36 cellular contexts compared by ENCODE assay signal in genomic region chr7:93399642-93400041, GRCh38.
"Had no signal": no experiment of that assay in that cellular context is flagged by ENCODE, and none has a peak within 500 bp of the region (broad histone marks: within the 10 kb centered on the region; RNA-seq: fewer than 3 reads in every experiment).

No MANE protein-coding gene starts in this region.

- H3K27me3 ChIP-seq: body of pancreas, breast epithelium had no signal

- FAIRE-seq: astrocyte, colon, TTC549 had no signal

- H3K36me3 Mint-ChIP-seq: activated CD4-positive, alpha-beta memory T cell treated with anti-CD3 and anti-CD28 coated beads for 36 hours; activated naive CD4-positive, alpha-beta T cell treated with anti-CD3 and anti-CD28 coated beads, Interleukin-2, amount 50 U/mL, for 72 hours; activated naive CD8-positive, alpha-beta T cell treated with anti-CD3 and anti-CD28 coated beads for 36 hours had no signal

- H3K36me3 ChIP-seq: adrenal gland, brain microvascular endothelial cell, breast epithelium had no signal

- H3K27ac ChIP-seq: adrenal gland, body of pancreas, brain microvascular endothelial cell, breast epithelium, VCaP had no signal

- H3K9me3 ChIP-seq: adrenal gland, body of pancreas, breast epithelium had no signal

- DNase-seq: activated B cell treated with CpG ODN at 0.5 μM for 24 hours; activated CD4-positive, alpha-beta memory T cell treated with anti-CD3 and anti-CD28 coated beads for 36 hours; activated CD4-positive, alpha-beta T cell treated with anti-CD3 and anti-CD28 coated beads for 4 hours; activated CD4-positive, alpha-beta T cell treated with anti-CD3 and anti-CD28 coated beads, Interleukin-2, amount 10 ng/mL, durations not matched to agents 24 days and 14 days; activated CD4-positive, alpha-beta T cell treated with anti-CD3 and anti-CD28 coated beads, Interleukin-2, amount 50 U/mL, for 1 hour; activated CD4-positive, alpha-beta T cell treated with anti-CD3 and anti-CD28 coated beads, Interleukin-2, amount 50 U/mL, for 4 hours; activated CD4-positive, CD25-positive, alpha-beta regulatory T cell treated with anti-CD3 and anti-CD28 coated beads, Interleukin-2, amount 50 U/mL, for 72 hours; activated CD8-positive, alpha-beta memory T cell treated with anti-CD3 and anti-CD28 coated beads, Interleukin-2, amount 50 U/mL, for 4 hours; activated CD8-positive, alpha-beta T cell treated with anti-CD3 and anti-CD28 coated beads for 36 hours; activated effector memory CD4-positive, alpha-beta T cell treated with anti-CD3 and anti-CD28 coated beads, Interleukin-2, amount 50 U/mL, for 16 hours; activated gamma-delta T cell treated with Interleukin-2 at 50 U/mL for 16 hours; activated naive CD4-positive, alpha-beta T cell; activated naive CD4-positive, alpha-beta T cell treated with anti-CD3 and anti-CD28 coated beads for 36 hours; activated naive CD4-positive, alpha-beta T cell treated with anti-CD3 and anti-CD28 coated beads, Interleukin-2, amount 50 U/mL, for 16 hours; activated naive CD8-positive, alpha-beta T cell treated with anti-CD3 and anti-CD28 coated beads for 36 hours; activated T-cell treated with anti-CD3 and anti-CD28 coated beads for 4 hours; activated T-cell treated with anti-CD3 and anti-CD28 coated beads, Interleukin-2, amount 50 U/mL, for 24 hours; activated T-cell treated with anti-CD3 and anti-CD28 coated beads, Interleukin-2, amount 50 U/mL, for 48 hours; adrenal gland; amniotic stem cell; aorta; body of pancreas; brain microvascular endothelial cell; central memory CD4-positive, alpha-beta T cell; T-helper 2 cell; T-helper 9 cell had no signal

- H3K4me1 Mint-ChIP-seq: activated B cell treated with CpG ODN at 0.5 μM for 24 hours; activated CD4-positive, alpha-beta T cell treated with anti-CD3 and anti-CD28 coated beads, Interleukin-2, amount 10 ng/mL, durations not matched to agents 24 days and 14 days; activated naive CD8-positive, alpha-beta T cell treated with anti-CD3 and anti-CD28 coated beads for 36 hours; activated T-helper 17 cell treated with anti-CD3 and anti-CD28 coated beads, Interleukin-2, amount 50 U/mL, for 72 hours had no signal

- H3K4me1 ChIP-seq: adrenal gland, body of pancreas, breast epithelium had no signal

- H3K4me3 ChIP-seq: adrenal gland, body of pancreas, breast epithelium had no signal

- H3K27ac Mint-ChIP-seq: activated B cell treated with CpG ODN at 0.5 μM for 24 hours; activated CD4-positive, alpha-beta memory T cell treated with anti-CD3 and anti-CD28 coated beads for 36 hours; activated CD4-positive, alpha-beta T cell treated with anti-CD3 and anti-CD28 coated beads, Interleukin-2, amount 10 ng/mL, durations not matched to agents 24 days and 14 days; activated CD8-positive, alpha-beta T cell treated with anti-CD3 and anti-CD28 coated beads for 36 hours; activated naive CD4-positive, alpha-beta T cell treated with anti-CD3 and anti-CD28 coated beads for 36 hours; activated naive CD4-positive, alpha-beta T cell treated with anti-CD3 and anti-CD28 coated beads, Interleukin-2, amount 50 U/mL, for 72 hours; activated naive CD8-positive, alpha-beta T cell treated with anti-CD3 and anti-CD28 coated beads for 36 hours; activated T-cell treated with anti-CD3 and anti-CD28 coated beads, Interleukin-2, amount 50 U/mL, for 24 hours; activated T-helper 1 cell treated with anti-CD3 and anti-CD28 coated beads, Interleukin-12 subunit alpha, Interleukin-12 subunit beta, Interleukin-2, Interleukin-4 antibody, amounts not matched to agents 30 ng/mL and 10 ng/mL and 1 ng/mL, durations not matched to agents 14 hours and 24 hours and 36 hours; activated T-helper 17 cell treated with anti-CD3 and anti-CD28 coated beads, Interleukin-2, amount 50 U/mL, for 72 hours; T-helper 1 cell treated with Interleukin-12 subunit alpha and Interleukin-12 subunit beta and Interleukin-4 antibody, amounts not matched to agents 30 μg/mL and 1 μg/mL, for 36 hours; T-helper 2 cell treated with Interferon-gamma antibody and Interleukin-4, amounts not matched to agents 5 μg/mL and 100 μg/mL, for 36 hours had no signal

- H3K4me3 Mint-ChIP-seq: activated B cell treated with CpG ODN at 0.5 μM for 24 hours; activated CD4-positive, alpha-beta memory T cell treated with anti-CD3 and anti-CD28 coated beads for 36 hours; activated CD4-positive, alpha-beta T cell treated with anti-CD3 and anti-CD28 coated beads, Interleukin-2, amount 10 ng/mL, durations not matched to agents 24 days and 14 days; activated CD8-positive, alpha-beta T cell treated with anti-CD3 and anti-CD28 coated beads for 36 hours; activated naive CD4-positive, alpha-beta T cell treated with anti-CD3 and anti-CD28 coated beads for 36 hours; activated naive CD8-positive, alpha-beta T cell treated with anti-CD3 and anti-CD28 coated beads for 36 hours; activated T-cell treated with anti-CD3 and anti-CD28 coated beads, Interleukin-2, amount 50 U/mL, for 24 hours; activated T-helper 1 cell treated with anti-CD3 and anti-CD28 coated beads, Interleukin-12 subunit alpha, Interleukin-12 subunit beta, Interleukin-2, Interleukin-4 antibody, amounts not matched to agents 30 ng/mL and 10 ng/mL and 1 ng/mL, durations not matched to agents 14 hours and 24 hours and 36 hours; activated T-helper 17 cell treated with anti-CD3 and anti-CD28 coated beads, Interleukin-2, amount 50 U/mL, for 72 hours; T-helper 1 cell treated with Interleukin-12 subunit alpha and Interleukin-12 subunit beta and Interleukin-4 antibody, amounts not matched to agents 30 μg/mL and 1 μg/mL, for 36 hours; T-helper 2 cell treated with Interferon-gamma antibody and Interleukin-4, amounts not matched to agents 5 μg/mL and 100 μg/mL, for 36 hours had no signal

- H3K27me3 Mint-ChIP-seq: activated CD4-positive, alpha-beta T cell treated with anti-CD3 and anti-CD28 coated beads, Interleukin-2, amount 10 ng/mL, durations not matched to agents 24 days and 14 days; activated CD8-positive, alpha-beta T cell treated with anti-CD3 and anti-CD28 coated beads for 36 hours; activated T-cell treated with anti-CD3 and anti-CD28 coated beads, Interleukin-2, amount 50 U/mL, for 24 hours had no signal

- H3K9me3 Mint-ChIP-seq: activated CD4-positive, alpha-beta memory T cell treated with anti-CD3 and anti-CD28 coated beads for 36 hours; activated CD4-positive, alpha-beta T cell treated with anti-CD3 and anti-CD28 coated beads, Interleukin-2, amount 10 ng/mL, durations not matched to agents 24 days and 14 days; activated CD8-positive, alpha-beta T cell treated with anti-CD3 and anti-CD28 coated beads for 36 hours; activated naive CD4-positive, alpha-beta T cell treated with anti-CD3 and anti-CD28 coated beads for 36 hours; activated naive CD4-positive, alpha-beta T cell treated with anti-CD3 and anti-CD28 coated beads, Interleukin-2, amount 50 U/mL, for 72 hours; activated naive CD8-positive, alpha-beta T cell treated with anti-CD3 and anti-CD28 coated beads for 36 hours; activated T-cell treated with anti-CD3 and anti-CD28 coated beads, Interleukin-2, amount 50 U/mL, for 24 hours; activated T-helper 1 cell treated with anti-CD3 and anti-CD28 coated beads, Interleukin-12 subunit alpha, Interleukin-12 subunit beta, Interleukin-2, Interleukin-4 antibody, amounts not matched to agents 30 ng/mL and 10 ng/mL and 1 ng/mL, durations not matched to agents 14 hours and 24 hours and 36 hours; activated T-helper 17 cell treated with anti-CD3 and anti-CD28 coated beads, Interleukin-2, amount 50 U/mL, for 72 hours; T-helper 1 cell treated with Interleukin-12 subunit alpha and Interleukin-12 subunit beta and Interleukin-4 antibody, amounts not matched to agents 30 μg/mL and 1 μg/mL, for 36 hours; T-helper 2 cell treated with Interferon-gamma antibody and Interleukin-4, amounts not matched to agents 5 μg/mL and 100 μg/mL, for 36 hours had no signal

- ATAC-seq: activated CD8-positive, alpha-beta T cell treated with anti-CD3 and anti-CD28 coated beads for 36 hours; activated naive CD4-positive, alpha-beta T cell treated with anti-CD3 and anti-CD28 coated beads, Interleukin-2, amount 50 U/mL, for 72 hours; activated T-helper 17 cell treated with anti-CD3 and anti-CD28 coated beads, Interleukin-2, amount 50 U/mL, for 72 hours; body of pancreas had no signal
